1 cellular context compared by ENCODE assay signal in genomic region chr12:95551305-95551704, GRCh38.
TF ChIP-seq lines count a peak whose summit lies in the region.

Gene USP44, minus strand, starts transcription at chr12:95551476. Its CDS starts 17,220 bp downstream, at chr12:95534256.

TF ChIP-seq in HepG2, 621 proteins besides CTCF, POLR2A, EP300 and RAD21 (continued from another document):
- TF ChIP-seq IRF9 (CRISPR knock-in tag; IDR thresholded peaks at IDR 0.05; ENCODE audit: borderline replicate concordance) (no peak), SMAD3 (CRISPR knock-in tag; IDR thresholded peaks at IDR 0.05) (no peak), HOXA5 (CRISPR knock-in tag; IDR thresholded peaks at IDR 0.05) (no peak), CREM (IDR thresholded peaks at IDR 0.05) (no peak), CREM (CRISPR knock-in tag; IDR thresholded peaks at IDR 0.05) (no peak), MAZ (IDR thresholded peaks at IDR 0.05; ENCODE audit: borderline replicate concordance, low read depth, low read length) (no peak), MAZ (CRISPR knock-in tag; IDR thresholded peaks at IDR 0.05; ENCODE audit: low read depth) (no peak), ISX (CRISPR knock-in tag; conservative IDR thresholded peaks at IDR 0.05) (no peak), ZNF770 (CRISPR knock-in tag; IDR thresholded peaks at IDR 0.05) (no peak), ZNF660 (CRISPR knock-in tag; IDR thresholded peaks at IDR 0.05; ENCODE audit: borderline replicate concordance, low read depth) (no peak), ZNF251 (CRISPR knock-in tag; IDR thresholded peaks at IDR 0.05) (no peak), RAD51 (IDR thresholded peaks at IDR 0.05; ENCODE audit: borderline replicate concordance) (no peak), ZNF382 (CRISPR knock-in tag; IDR thresholded peaks at IDR 0.05; ENCODE audit: borderline replicate concordance) (no peak), PHF5A (CRISPR knock-in tag; IDR thresholded peaks at IDR 0.05; ENCODE audit: low read depth, unreplicated experiment) (no peak)
- TF ChIP-seq, protein P1, sequence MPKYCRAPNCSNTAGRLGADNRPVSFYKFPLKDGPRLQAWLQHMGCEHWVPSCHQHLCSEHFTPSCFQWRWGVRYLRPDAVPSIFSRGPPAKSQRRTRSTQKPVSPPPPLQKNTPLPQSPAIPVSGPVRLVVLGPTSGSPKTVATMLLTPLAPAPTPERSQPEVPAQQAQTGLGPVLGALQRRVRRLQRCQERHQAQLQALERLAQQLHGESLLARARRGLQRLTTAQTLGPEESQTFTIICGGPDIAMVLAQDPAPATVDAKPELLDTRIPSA (CRISPR knock-in tag; IDR thresholded peaks at IDR 0.05; ENCODE audit: borderline replicate concordance) = no peak
- TF ChIP-seq, protein P2, sequence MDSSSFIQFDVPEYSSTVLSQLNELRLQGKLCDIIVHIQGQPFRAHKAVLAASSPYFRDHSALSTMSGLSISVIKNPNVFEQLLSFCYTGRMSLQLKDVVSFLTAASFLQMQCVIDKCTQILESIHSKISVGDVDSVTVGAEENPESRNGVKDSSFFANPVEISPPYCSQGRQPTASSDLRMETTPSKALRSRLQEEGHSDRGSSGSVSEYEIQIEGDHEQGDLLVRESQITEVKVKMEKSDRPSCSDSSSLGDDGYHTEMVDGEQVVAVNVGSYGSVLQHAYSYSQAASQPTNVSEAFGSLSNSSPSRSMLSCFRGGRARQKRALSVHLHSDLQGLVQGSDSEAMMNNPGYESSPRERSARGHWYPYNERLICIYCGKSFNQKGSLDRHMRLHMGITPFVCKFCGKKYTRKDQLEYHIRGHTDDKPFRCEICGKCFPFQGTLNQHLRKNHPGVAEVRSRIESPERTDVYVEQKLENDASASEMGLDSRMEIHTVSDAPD (CRISPR knock-in tag; IDR thresholded peaks at IDR 0.05) = no peak
